ENCODE assay signal across 16 cellular contexts in genomic region chr5:167970002-167970401, GRCh38.
DNase-seq lines count a peak whose midpoint lies in the region; ATAC-seq and TF ChIP-seq lines count a peak whose summit lies in the region.
"Had no signal": no experiment of that assay in that cellular context is flagged by ENCODE, and none has a peak within 500 bp of the region (broad histone marks: within the 10 kb centered on the region; RNA-seq: fewer than 3 reads in every experiment).

No MANE protein-coding gene starts in this region.

- H3K27me3 ChIP-seq in fibroblast of lung (ENCODE audit: control insufficient read depth, insufficient read depth, low read length) (no peaks in the 10 kb centered on the region), thyroid gland (no peaks in the 10 kb centered on the region)

- H3K9me3 ChIP-seq in fibroblast of lung (ENCODE audit: control insufficient read depth, insufficient read depth, low read depth, low read length), result no peaks in the 10 kb centered on the region
- no peaks in the 10 kb centered on the region for H3K9me3 ChIP-seq in mucosa of descending colon
- no peaks in the 10 kb centered on the region for H3K9me3 ChIP-seq in thyroid gland

- TF ChIP-seq CTCF in GM10248 (IDR thresholded peaks at IDR 0.05; ENCODE audit: control extremely low read depth, extremely low read depth, low read depth, missing control alignments) (no peak), fibroblast of lung (conservative IDR thresholded peaks at IDR 0.05 in 1 of 2, IDR thresholded peaks at IDR 0.05 in 1 of 2; ENCODE audit: low read depth in 1 of 2, low read length in 2 of 2) (peak in 1 of 2 donors; percentile 11), mucosa of descending colon (IDR thresholded peaks at IDR 0.05) (no peak), thyroid gland (IDR thresholded peaks at IDR 0.05) (no peak)

- CTCF ChIA-PET in GM10248 (lab: Yijun Ruan, JAX), result interaction anchor here (1.1 kb wide), 1 partner anchor 9 kb away, joined by 4 read pairs; no protein-coding TSS in a partner anchor

- no peaks in the 10 kb centered on the region for H3K79me2 ChIP-seq in fibroblast of lung (ENCODE audit: control insufficient read depth, insufficient read depth, low read length)

- POLR2A ChIA-PET in GM10248 (lab: Yijun Ruan, JAX), result no interaction called here

- H3K4me1 ChIP-seq in fibroblast of lung (ENCODE audit: control insufficient read depth, extremely low read depth, insufficient read depth, low read length) (no peaks in the 10 kb centered on the region), mucosa of descending colon (ENCODE audit: low read depth) (no peaks in the 10 kb centered on the region), thyroid gland (no peaks in the 10 kb centered on the region)

- H4K20me1 ChIP-seq in fibroblast of lung (ENCODE audit: control insufficient read depth, extremely low read depth, insufficient read depth, low read length), result no peaks in the 10 kb centered on the region

- peak; percentile 18 for DNase-seq in GM10248 (ENCODE audit: extremely low spot score)
- DNase-seq in fibroblast of lung (ENCODE audit: low read depth in 2 of 2), result peak; percentile 27 to 78
- no peak for DNase-seq in mucosa of descending colon
- no peak for DNase-seq in thyroid gland
- DNase-seq in retina, result no peak
- DNase-seq: activated CD8-positive, alpha-beta memory T cell treated with anti-CD3 and anti-CD28 coated beads, Interleukin-2, amount 50 U/mL, for 48 hours; GOT3; immature natural killer cell; naive B cell; NCI-H2081; stimulated activated CD4-positive, alpha-beta T cell treated with anti-CD3 and anti-CD28 coated beads, Interleukin-12 subunit alpha, Interleukin-12 subunit beta, amount 100 ng/mL, for 4 hours had no signal

- ATAC-seq in GM21619 (IDR thresholded peaks at IDR 0.05; ENCODE audit: unreplicated experiment), result peak; percentile 71
- ATAC-seq in HG03442 (IDR thresholded peaks at IDR 0.05; ENCODE audit: unreplicated experiment), result peak; percentile 88
- no peak for ATAC-seq in mucosa of descending colon
- no peak for ATAC-seq in GM21528 (IDR thresholded peaks at IDR 0.05; ENCODE audit: low FRiP score, unreplicated experiment)
- ATAC-seq: HepG2 had no signal

- H3K4me2 ChIP-seq in fibroblast of lung (ENCODE audit: extremely low read depth, insufficient read depth, low read length), result no peak overlapping the region

- H3K4me3 ChIP-seq in fibroblast of lung (replicated peaks in 1 of 4; ENCODE audit: control extremely low read depth in 1 of 4, insufficient read depth in 1 of 4, low read depth in 3 of 4, low read length in 4 of 4) (no peak overlapping the region), mucosa of descending colon (no peak overlapping the region), thyroid gland (replicated peaks in 1 of 3) (no peak overlapping the region)

- H3K27ac ChIP-seq in fibroblast of lung (ENCODE audit: insufficient read depth, low read length) (no peak overlapping the region), thyroid gland (no peak overlapping the region)
- H3K27ac ChIP-seq: C4-2B had no signal

- H2AFZ ChIP-seq in fibroblast of lung (ENCODE audit: low read length), result no peak overlapping the region

- intact Hi-C loops in mucosa of descending colon (cut with DNase I, micrococcal nuclease) (no loop called here), thyroid gland (cut with DNase I) (no loop called here)

- TF ChIP-seq POLR2A in thyroid gland (IDR thresholded peaks at IDR 0.05), result no peak

- WGBS in thyroid gland, 2 donors, result 58 to 65% methylated on average over 4 of the region's 4 CpGs

- H3K36me3 ChIP-seq in fibroblast of lung (ENCODE audit: control insufficient read depth, insufficient read depth, low read length), result no peaks in the 10 kb centered on the region
- no peaks in the 10 kb centered on the region for H3K36me3 ChIP-seq in mucosa of descending colon (ENCODE audit: low read depth)
- no peaks in the 10 kb centered on the region for H3K36me3 ChIP-seq in thyroid gland

- H3K9ac ChIP-seq in fibroblast of lung (ENCODE audit: insufficient read depth, low read length), result no peak overlapping the region

Comparison
In these comparisons a context has a peak if more than half of its experiments do, and no peak if none do; other contexts are left out.
1. DNase-seq: peak in GM10248 (single experiment) and fibroblast of lung (2 of 2); none in mucosa of descending colon (0 of 3), thyroid gland (0 of 2) and retina (single experiment).
2. ATAC-seq: peak in GM21619 (single experiment) and HG03442 (single experiment); none in mucosa of descending colon (single experiment) and GM21528 (single experiment).